Comparison of ENCODE assay signal across 16 cellular contexts in genomic region chr3:30637310-30638227, GRCh38. TPM values are rescaled to one million over a fixed set of nuclear protein-coding genes. Genes with fewer than 3 reads are reported as not detected.
DNase-seq lines count a peak whose midpoint lies in the region; ATAC-seq and TF ChIP-seq lines count a peak whose summit lies in the region.
"Had no signal": no experiment of that assay in that cellular context is flagged by ENCODE, and none has a peak within 500 bp of the region (broad histone marks: within the 10 kb centered on the region; RNA-seq: fewer than 3 reads in every experiment).

No MANE protein-coding gene starts in this region.

- H3K9me3 ChIP-seq in OCI-LY1 (ENCODE audit: low read length) (no peaks in the 10 kb centered on the region), trophoblast cell (ENCODE audit: insufficient read depth, low read depth, low read length) (no peaks in the 10 kb centered on the region)
- H3K9me3 ChIP-seq: esophagus squamous epithelium, HAP-1, suprapubic skin had no signal

- H3K27ac Mint-ChIP-seq in activated naive CD8-positive, alpha-beta T cell treated with anti-CD3 and anti-CD28 coated beads for 36 hours: peak overlapping the region; percentile 94

- no peak overlapping the region for H4K91ac ChIP-seq in trophoblast cell (ENCODE audit: low read depth, low read length)

- H2AFZ ChIP-seq in OCI-LY1 (ENCODE audit: low read length) (no peak overlapping the region), trophoblast cell (ENCODE audit: insufficient read depth, low read length, poor library complexity) (no peak overlapping the region)

- no peak overlapping the region for H2BK120ac ChIP-seq in trophoblast cell (ENCODE audit: insufficient read depth, low read length, poor library complexity)

- H3K27me3 Mint-ChIP-seq in activated T-cell treated with anti-CD3 and anti-CD28 coated beads, Interleukin-2, amount 50 U/mL, for 4 hours (ENCODE audit: low read depth): no peaks in the 10 kb centered on the region
- H3K27me3 Mint-ChIP-seq in activated naive CD8-positive, alpha-beta T cell treated with anti-CD3 and anti-CD28 coated beads for 36 hours: no peaks in the 10 kb centered on the region

- H3K79me2 ChIP-seq in OCI-LY1 (ENCODE audit: insufficient read depth, low read length) (peaks cover 87% of the 10 kb centered on the region), trophoblast cell (ENCODE audit: control insufficient read depth, insufficient read depth, low read length, poor library complexity) (no peaks in the 10 kb centered on the region)

- no peaks in the 10 kb centered on the region; the same call in 1 of the 2 replicates for H3K36me3 ChIP-seq in OCI-LY1 (ENCODE audit: insufficient read depth, low read length)
- peaks cover 2% of the 10 kb centered on the region in 2 experiments for H3K36me3 ChIP-seq in trophoblast cell (ENCODE audit: control insufficient read depth in 1 of 2, insufficient read depth in 2 of 2, low read length in 2 of 2)
- H3K36me3 ChIP-seq: esophagus squamous epithelium, HAP-1, suprapubic skin had no signal

- no peak overlapping the region for H3K18ac ChIP-seq in trophoblast cell (ENCODE audit: low read length)

- H3K23ac ChIP-seq in trophoblast cell (ENCODE audit: low read length): no peak overlapping the region

- no peak overlapping the region for H3K14ac ChIP-seq in trophoblast cell (ENCODE audit: low read length)

- no peak overlapping the region for H3K4me3 ChIP-seq in OCI-LY1 (ENCODE audit: low read depth, low read length, poor library complexity, severe bottlenecking)
- no peak overlapping the region for H3K4me3 ChIP-seq in trophoblast cell (ENCODE audit: low read depth, low read length)
- H3K4me3 ChIP-seq: dorsolateral prefrontal cortex, esophagus squamous epithelium, HAP-1, suprapubic skin had no signal

- no peak overlapping the region for H4K8ac ChIP-seq in trophoblast cell (ENCODE audit: low read depth, low read length)

- no peak overlapping the region for H2BK5ac ChIP-seq in trophoblast cell (ENCODE audit: low read depth, low read length, poor library complexity)

- H3K4me1 ChIP-seq in OCI-LY1 (ENCODE audit: insufficient read depth, low read length, severe bottlenecking) (peaks cover 98% of the 10 kb centered on the region), trophoblast cell (ENCODE audit: control insufficient read depth in 1 of 2, insufficient read depth in 2 of 2, low read length in 2 of 2) (no peaks in the 10 kb centered on the region)

- H3K27me3 ChIP-seq in OCI-LY1 (ENCODE audit: insufficient read depth, low read length): no peaks in the 10 kb centered on the region
- H3K27me3 ChIP-seq in trophoblast cell (ENCODE audit: insufficient read depth, low read length): no peaks in the 10 kb centered on the region
- H3K27me3 ChIP-seq: dorsolateral prefrontal cortex, esophagus squamous epithelium, suprapubic skin had no signal

- H3K9ac ChIP-seq in OCI-LY1 (ENCODE audit: low read length): no peak overlapping the region
- no peak overlapping the region for H3K9ac ChIP-seq in trophoblast cell (ENCODE audit: low read length)

- no peaks in the 10 kb centered on the region for H3K79me1 ChIP-seq in trophoblast cell (ENCODE audit: low read length)

- H3K4me1 Mint-ChIP-seq in activated T-cell treated with anti-CD3 and anti-CD28 coated beads, Interleukin-2, amount 50 U/mL, for 4 hours (ENCODE audit: low read depth): peaks cover 97% of the 10 kb centered on the region
- peaks cover 93% of the 10 kb centered on the region for H3K4me1 Mint-ChIP-seq in activated naive CD8-positive, alpha-beta T cell treated with anti-CD3 and anti-CD28 coated beads for 36 hours

- DNase-seq in activated T-cell treated with anti-CD3 and anti-CD28 coated beads, Interleukin-2, amount 50 U/mL, for 4 hours: no peak
- DNase-seq in activated T-cell treated with anti-CD3 and anti-CD28 coated beads, Interleukin-2, amount 50 U/mL, for 1 hour: no peak
- DNase-seq in activated naive CD8-positive, alpha-beta T cell treated with anti-CD3 and anti-CD28 coated beads for 36 hours: no peak
- peak in 1 of 2 donors; percentile 73 for DNase-seq in trophoblast cell
- DNase-seq in kidney glomerular epithelial cell (lab: John Stamatoyannopoulos, UW): no peak
- no peak for DNase-seq in DMS79 (lab: John Stamatoyannopoulos, UW)
- DNase-seq: activated effector memory CD4-positive, alpha-beta T cell treated with Interleukin-2 at 50 U/mL for 16 hours; DMS 273 treated with DMSO at 0.1 percent for 48 hours; dorsolateral prefrontal cortex; esophagus squamous epithelium; NCI-H146 had no signal

- peaks cover 3% of the 10 kb centered on the region for H3K9me3 Mint-ChIP-seq in activated T-cell treated with anti-CD3 and anti-CD28 coated beads, Interleukin-2, amount 50 U/mL, for 4 hours
- peaks cover 2% of the 10 kb centered on the region for H3K9me3 Mint-ChIP-seq in activated naive CD8-positive, alpha-beta T cell treated with anti-CD3 and anti-CD28 coated beads for 36 hours

- H4K20me1 ChIP-seq in OCI-LY1 (ENCODE audit: insufficient read depth, low read length): no peaks in the 10 kb centered on the region

- peak overlapping the region; percentile 77 for H3K27ac ChIP-seq in OCI-LY1 (ENCODE audit: low read depth, low read length, poor library complexity, severe bottlenecking)
- no peak overlapping the region for H3K27ac ChIP-seq in trophoblast cell (ENCODE audit: low read depth, low read length)
- H3K27ac ChIP-seq: dorsolateral prefrontal cortex, esophagus squamous epithelium, suprapubic skin had no signal

- TF ChIP-seq CTCF in OCI-LY1 (IDR thresholded peaks at IDR 0.05; ENCODE audit: low read length): no peak

- H3K4me3 Mint-ChIP-seq in activated T-cell treated with anti-CD3 and anti-CD28 coated beads, Interleukin-2, amount 50 U/mL, for 4 hours: peak overlapping the region; percentile 59
- H3K4me3 Mint-ChIP-seq in activated naive CD8-positive, alpha-beta T cell treated with anti-CD3 and anti-CD28 coated beads for 36 hours: peak overlapping the region; percentile 53
- H3K4me3 Mint-ChIP-seq: brain had no signal

- no peak overlapping the region for H2BK12ac ChIP-seq in trophoblast cell (ENCODE audit: low read length)

- peaks cover 47% of the 10 kb centered on the region for H3K36me3 Mint-ChIP-seq in activated T-cell treated with anti-CD3 and anti-CD28 coated beads, Interleukin-2, amount 50 U/mL, for 4 hours (ENCODE audit: insufficient read depth)
- H3K36me3 Mint-ChIP-seq in activated naive CD8-positive, alpha-beta T cell treated with anti-CD3 and anti-CD28 coated beads for 36 hours: peaks cover 64% of the 10 kb centered on the region
- H3K36me3 Mint-ChIP-seq: brain had no signal

- H4K12ac ChIP-seq in trophoblast cell (ENCODE audit: low read depth, low read length): no peak overlapping the region

- 0 out of 2 replicates have a peak overlapping the region, but pooled peaks have one; percentile 10 for H3K4me2 ChIP-seq in OCI-LY1 (ENCODE audit: low read length)
- H3K4me2 ChIP-seq in trophoblast cell (ENCODE audit: low read length): no peak overlapping the region

- no peak for ATAC-seq in activated T-cell treated with anti-CD3 and anti-CD28 coated beads, Interleukin-2, amount 50 U/mL, for 4 hours
- no peak for ATAC-seq in GM18909 (IDR thresholded peaks at IDR 0.05; ENCODE audit: poor library complexity, unreplicated experiment)

- peak overlapping the region; percentile 83 for H3K4ac ChIP-seq in trophoblast cell (ENCODE audit: low read depth, low read length)

- no peak overlapping the region for H2AK5ac ChIP-seq in trophoblast cell (ENCODE audit: low read length)

- no CpG with 5 or more reads among the region's 10 CpGs for WGBS in trophoblast cell (ENCODE audit: extremely low coverage, insufficient coverage, insufficient read length)

- no peaks in the 10 kb centered on the region for H3F3A ChIP-seq in OCI-LY1 (ENCODE audit: insufficient read depth, low read length)

- no peaks in the 10 kb centered on the region for H3K9me2 ChIP-seq in OCI-LY1 (ENCODE audit: low read depth, low read length)

RNA-seq across cellular contexts. Expression of gene TGFBR2, which starts 31.2 kb away (rescaled TPM):
- 100 to 1,000 TPM; 104 to 114 (median 111) TPM for total RNA-seq in activated T-cell treated with anti-CD3 and anti-CD28 coated beads, Interleukin-2, amount 50 U/mL, for 4 hours
- total RNA-seq in activated naive CD8-positive, alpha-beta T cell treated with anti-CD3 and anti-CD28 coated beads for 36 hours: 10 to 100 TPM; 64.1 to 65.1 TPM
- polyA plus RNA-seq in trophoblast cell (2013): 95.2 and 107 TPM in 2 replicates
